Comparison of ENCODE assay signal across 1 cellular context in the genomic region with DNA sequence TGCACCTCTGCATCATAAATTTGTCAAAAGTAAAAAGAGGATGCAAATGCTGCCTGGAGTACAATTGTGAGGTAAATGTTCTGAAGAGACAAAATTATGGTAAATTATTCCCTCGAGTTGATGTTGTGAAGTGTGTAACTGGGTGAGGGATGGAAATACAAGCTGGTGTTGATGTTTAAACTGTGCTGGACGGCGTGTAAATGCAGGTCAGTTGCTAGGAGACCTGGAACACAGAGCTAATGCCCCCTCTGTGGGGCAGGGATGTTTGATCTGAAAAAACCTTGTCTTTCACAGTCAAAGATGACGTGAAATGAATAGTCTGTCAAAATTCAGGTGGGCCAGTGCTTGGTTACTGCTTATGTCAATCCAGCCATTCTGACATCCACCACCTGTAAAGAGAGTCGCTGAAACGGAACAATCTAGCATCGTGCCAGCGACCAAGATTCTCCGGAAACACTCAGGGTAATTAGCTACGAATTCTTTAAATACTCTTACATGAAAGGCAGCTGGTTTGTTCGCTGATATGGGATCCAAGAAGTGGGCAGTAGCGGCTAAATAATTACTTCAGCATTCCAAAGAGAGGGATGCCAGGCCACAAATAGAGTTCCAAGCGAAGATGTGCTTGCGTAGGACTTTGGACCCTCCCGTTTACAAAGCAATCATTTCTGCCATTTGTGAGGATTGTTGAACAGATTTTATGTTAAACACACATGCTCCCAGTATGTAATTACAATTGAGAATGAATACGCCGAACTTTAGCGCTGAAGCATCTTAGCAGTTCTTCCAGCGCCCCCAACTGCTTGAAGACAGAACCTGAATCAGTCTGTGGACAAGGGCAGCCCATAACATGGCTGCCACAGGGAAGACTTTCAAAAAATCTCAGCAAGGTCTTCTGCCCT.
TF ChIP-seq lines count a peak whose summit lies in the region.

No MANE protein-coding gene starts in this region.

TF ChIP-seq in HepG2, 621 proteins besides CTCF, POLR2A, EP300 and RAD21 (continued from another document):
- TF ChIP-seq ZNF225 (CRISPR knock-in tag; IDR thresholded peaks at IDR 0.05) (no peak), TOE1 (CRISPR knock-in tag; IDR thresholded peaks at IDR 0.05) (no peak), GATA4 (IDR thresholded peaks at IDR 0.05; ENCODE audit: borderline replicate concordance, low read depth) (no peak), SMC3 (IDR thresholded peaks at IDR 0.05; ENCODE audit: low read length) (peak; percentile 45; the same call in 1 of the 2 replicates), ZNF773 (CRISPR knock-in tag; IDR thresholded peaks at IDR 0.05; ENCODE audit: borderline replicate concordance) (no peak), ZNF777 (CRISPR knock-in tag; IDR thresholded peaks at IDR 0.05) (peak; percentile 18; the same call in 1 of the 2 replicates), HNRNPL (IDR thresholded peaks at IDR 0.05; ENCODE audit: low read depth, low read length) (no peak), BORCS8-MEF2B (CRISPR knock-in tag; IDR thresholded peaks at IDR 0.05) (no peak), ARNT2 (CRISPR knock-in tag; IDR thresholded peaks at IDR 0.05; ENCODE audit: low read depth) (no peak), RCOR2 (CRISPR knock-in tag; IDR thresholded peaks at IDR 0.05) (no peak), ZBTB21 (CRISPR knock-in tag; IDR thresholded peaks at IDR 0.05) (no peak), HMG20B (CRISPR knock-in tag; conservative IDR thresholded peaks at IDR 0.05) (0 out of 2 replicates have a peak, but pooled peaks have one; percentile 42), ZC3H13 (CRISPR knock-in tag; IDR thresholded peaks at IDR 0.05) (no peak), ZKSCAN5 (CRISPR knock-in tag; IDR thresholded peaks at IDR 0.05) (no peak)
- TF ChIP-seq, protein P1, sequence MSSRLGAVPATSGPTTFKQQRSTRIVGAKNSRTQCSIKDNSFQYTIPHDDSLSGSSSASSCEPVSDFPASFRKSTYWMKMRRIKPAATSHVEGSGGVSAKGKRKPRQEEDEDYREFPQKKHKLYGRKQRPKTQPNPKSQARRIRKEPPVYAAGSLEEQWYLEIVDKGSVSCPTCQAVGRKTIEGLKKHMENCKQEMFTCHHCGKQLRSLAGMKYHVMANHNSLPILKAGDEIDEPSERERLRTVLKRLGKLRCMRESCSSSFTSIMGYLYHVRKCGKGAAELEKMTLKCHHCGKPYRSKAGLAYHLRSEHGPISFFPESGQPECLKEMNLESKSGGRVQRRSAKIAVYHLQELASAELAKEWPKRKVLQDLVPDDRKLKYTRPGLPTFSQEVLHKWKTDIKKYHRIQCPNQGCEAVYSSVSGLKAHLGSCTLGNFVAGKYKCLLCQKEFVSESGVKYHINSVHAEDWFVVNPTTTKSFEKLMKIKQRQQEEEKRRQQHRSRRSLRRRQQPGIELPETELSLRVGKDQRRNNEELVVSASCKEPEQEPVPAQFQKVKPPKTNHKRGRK (CRISPR knock-in tag; IDR thresholded peaks at IDR 0.05): no peak
- TF ChIP-seq, protein P2, sequence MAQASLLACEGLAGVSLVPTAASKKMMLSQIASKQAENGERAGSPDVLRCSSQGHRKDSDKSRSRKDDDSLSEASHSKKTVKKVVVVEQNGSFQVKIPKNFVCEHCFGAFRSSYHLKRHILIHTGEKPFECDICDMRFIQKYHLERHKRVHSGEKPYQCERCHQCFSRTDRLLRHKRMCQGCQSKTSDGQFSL (CRISPR knock-in tag; IDR thresholded peaks at IDR 0.05): no peak
- TF ChIP-seq, protein P3, sequence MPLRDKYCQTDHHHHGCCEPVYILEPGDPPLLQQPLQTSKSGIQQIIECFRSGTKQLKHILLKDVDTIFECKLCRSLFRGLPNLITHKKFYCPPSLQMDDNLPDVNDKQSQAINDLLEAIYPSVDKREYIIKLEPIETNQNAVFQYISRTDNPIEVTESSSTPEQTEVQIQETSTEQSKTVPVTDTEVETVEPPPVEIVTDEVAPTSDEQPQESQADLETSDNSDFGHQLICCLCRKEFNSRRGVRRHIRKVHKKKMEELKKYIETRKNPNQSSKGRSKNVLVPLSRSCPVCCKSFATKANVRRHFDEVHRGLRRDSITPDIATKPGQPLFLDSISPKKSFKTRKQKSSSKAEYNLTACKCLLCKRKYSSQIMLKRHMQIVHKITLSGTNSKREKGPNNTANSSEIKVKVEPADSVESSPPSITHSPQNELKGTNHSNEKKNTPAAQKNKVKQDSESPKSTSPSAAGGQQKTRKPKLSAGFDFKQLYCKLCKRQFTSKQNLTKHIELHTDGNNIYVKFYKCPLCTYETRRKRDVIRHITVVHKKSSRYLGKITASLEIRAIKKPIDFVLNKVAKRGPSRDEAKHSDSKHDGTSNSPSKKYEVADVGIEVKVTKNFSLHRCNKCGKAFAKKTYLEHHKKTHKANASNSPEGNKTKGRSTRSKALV (CRISPR knock-in tag; IDR thresholded peaks at IDR 0.05): no peak
- TF ChIP-seq, protein P4, sequence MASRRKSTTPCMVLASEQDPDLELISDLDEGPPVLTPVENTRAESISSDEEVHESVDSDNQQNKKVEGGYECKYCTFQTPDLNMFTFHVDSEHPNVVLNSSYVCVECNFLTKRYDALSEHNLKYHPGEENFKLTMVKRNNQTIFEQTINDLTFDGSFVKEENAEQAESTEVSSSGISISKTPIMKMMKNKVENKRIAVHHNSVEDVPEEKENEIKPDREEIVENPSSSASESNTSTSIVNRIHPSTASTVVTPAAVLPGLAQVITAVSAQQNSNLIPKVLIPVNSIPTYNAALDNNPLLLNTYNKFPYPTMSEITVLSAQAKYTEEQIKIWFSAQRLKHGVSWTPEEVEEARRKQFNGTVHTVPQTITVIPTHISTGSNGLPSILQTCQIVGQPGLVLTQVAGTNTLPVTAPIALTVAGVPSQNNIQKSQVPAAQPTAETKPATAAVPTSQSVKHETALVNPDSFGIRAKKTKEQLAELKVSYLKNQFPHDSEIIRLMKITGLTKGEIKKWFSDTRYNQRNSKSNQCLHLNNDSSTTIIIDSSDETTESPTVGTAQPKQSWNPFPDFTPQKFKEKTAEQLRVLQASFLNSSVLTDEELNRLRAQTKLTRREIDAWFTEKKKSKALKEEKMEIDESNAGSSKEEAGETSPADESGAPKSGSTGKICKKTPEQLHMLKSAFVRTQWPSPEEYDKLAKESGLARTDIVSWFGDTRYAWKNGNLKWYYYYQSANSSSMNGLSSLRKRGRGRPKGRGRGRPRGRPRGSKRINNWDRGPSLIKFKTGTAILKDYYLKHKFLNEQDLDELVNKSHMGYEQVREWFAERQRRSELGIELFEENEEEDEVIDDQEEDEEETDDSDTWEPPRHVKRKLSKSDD (CRISPR knock-in tag; IDR thresholded peaks at IDR 0.05; ENCODE audit: low read depth): no peak
- TF ChIP-seq, protein P5, sequence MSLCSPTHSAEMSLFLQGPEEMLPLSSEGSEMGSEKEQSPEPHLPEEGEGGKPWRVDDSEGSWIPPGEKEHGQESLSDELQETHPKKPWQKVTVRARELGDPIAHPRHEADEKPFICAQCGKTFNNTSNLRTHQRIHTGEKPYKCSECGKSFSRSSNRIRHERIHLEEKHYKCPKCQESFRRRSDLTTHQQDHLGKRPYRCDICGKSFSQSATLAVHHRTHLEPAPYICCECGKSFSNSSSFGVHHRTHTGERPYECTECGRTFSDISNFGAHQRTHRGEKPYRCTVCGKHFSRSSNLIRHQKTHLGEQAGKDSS (CRISPR knock-in tag; IDR thresholded peaks at IDR 0.05; ENCODE audit: borderline replicate concordance, low read depth): no peak
